In genomic region chr6:113591896-113592827, GRCh38 we compare ENCODE assay signal across 1 cellular context.
TF ChIP-seq lines count a peak whose summit lies in the region.

No MANE protein-coding gene starts in this region.

TF ChIP-seq in H1, 55 proteins besides CTCF, POLR2A, EP300 and RAD21 (continued from another document):
- TF ChIP-seq EZH2 (IDR thresholded peaks at IDR 0.05; ENCODE audit: low read depth, low read length, severe bottlenecking) (no peak), BCL11A (IDR thresholded peaks at IDR 0.05; ENCODE audit: low read depth in 2 of 2, low read length in 2 of 2) (no peak), CHD1 (IDR thresholded peaks at IDR 0.05; ENCODE audit: low read depth, low read length) (no peak), RFX5 (IDR thresholded peaks at IDR 0.05; ENCODE audit: borderline replicate concordance, low read depth, low read length) (no peak), SUZ12 (IDR thresholded peaks at IDR 0.05; ENCODE audit: low read length) (no peak)
